25 cellular contexts compared by ENCODE assay signal in genomic region chr7:104784678-104785077, GRCh38.
"Had no signal": no experiment of that assay in that cellular context is flagged by ENCODE, and none has a peak within 500 bp of the region (broad histone marks: within the 10 kb centered on the region; RNA-seq: fewer than 3 reads in every experiment).

No MANE protein-coding gene starts in this region.

- DNase-seq: immature natural killer cell; kidney; left colon; left lung; lower lobe of right lung; mammary epithelial cell; mesenchymal stem cell; naive thymus-derived CD8-positive, alpha-beta T cell; nucleus accumbens; pancreas; posterior cingulate gyrus; retina; right cardiac atrium; stimulated activated CD4-positive, alpha-beta T cell treated with anti-CD3 and anti-CD28 coated beads, Interleukin-12 subunit alpha, Interleukin-12 subunit beta, amount 100 ng/mL, for 4 hours; stimulated activated CD4-positive, alpha-beta T cell treated with anti-CD3 and anti-CD28 coated beads, Interleukin-15, amount 100 ng/mL, for 24 hours; stimulated activated CD4-positive, alpha-beta T cell treated with anti-CD3 and anti-CD28 coated beads, Interleukin-2, amount 100 ng/mL, for 24 hours; stimulated activated CD4-positive, alpha-beta T cell treated with anti-CD3 and anti-CD28 coated beads, Interleukin-4, amount 100 ng/mL, for 1 hour; stimulated activated naive B cell treated with anti-CD40 and anti-IgM and Interleukin-4, amounts not matched to agents 10 μg/mL and 1 μg/mL and 100 μg/mL, for 72 hours; stimulated activated naive CD8-positive, alpha-beta T cell treated with anti-CD3 and anti-CD28 coated beads, Interleukin-15, Interleukin-2, amounts not matched to agents 100 U/mL and 50 U/mL, for 24 hours; stomach; testis; thyroid gland; transverse colon; upper lobe of left lung had no signal

- ATAC-seq: left colon; left lung; lower lobe of right lung; naive thymus-derived CD8-positive, alpha-beta T cell; pancreas; right cardiac atrium; sciatic nerve; stimulated activated naive B cell treated with anti-CD40 and anti-IgM and Interleukin-4, amounts not matched to agents 10 μg/mL and 1 μg/mL and 100 μg/mL, for 72 hours; stimulated activated naive CD8-positive, alpha-beta T cell treated with anti-CD3 and anti-CD28 coated beads, Interleukin-15, Interleukin-2, amounts not matched to agents 100 U/mL and 50 U/mL, for 24 hours had no signal
